ENCODE assay signal across 19 cellular contexts in the genomic region with DNA sequence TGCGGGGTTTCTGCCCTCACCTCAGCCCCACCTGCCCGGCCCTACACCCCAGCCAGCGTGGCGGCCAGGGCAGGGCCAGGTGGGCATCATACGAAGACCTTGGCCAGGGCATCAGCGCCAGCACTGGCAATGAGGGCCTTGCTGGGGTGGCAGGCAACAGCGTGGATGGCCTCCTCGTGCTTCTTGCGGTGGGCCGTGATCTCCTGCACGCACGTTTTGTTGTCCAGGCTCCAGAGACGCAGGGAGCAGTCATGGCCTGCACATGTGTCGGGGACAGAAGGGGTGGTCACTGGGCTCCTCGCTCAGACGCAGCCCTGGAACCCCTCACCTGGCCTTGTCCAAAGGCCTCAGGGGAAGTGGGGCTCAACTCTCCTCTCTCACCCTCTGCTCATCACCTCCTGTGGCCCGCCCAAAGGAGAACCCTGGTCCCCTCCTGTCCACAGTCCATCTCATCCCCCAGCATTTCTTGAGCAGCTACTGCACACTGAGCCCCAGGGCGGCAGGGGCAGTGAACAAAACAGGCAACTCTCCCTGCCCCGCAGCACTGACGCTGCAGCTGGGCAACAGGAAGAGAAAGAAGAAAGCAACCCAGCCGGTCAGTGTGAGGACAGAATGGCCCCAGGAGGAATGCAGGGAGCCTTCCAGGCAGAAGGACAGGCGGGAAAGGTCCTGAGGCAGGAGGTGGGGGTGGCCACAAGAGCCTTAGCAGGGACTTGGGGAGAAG. TPM values are rescaled to one million over a fixed set of nuclear protein-coding genes. Genes with fewer than 3 reads are reported as not detected.
DNase-seq lines count a peak whose midpoint lies in the region; ATAC-seq and TF ChIP-seq lines count a peak whose summit lies in the region.
"Had no signal": no experiment of that assay in that cellular context is flagged by ENCODE, and none has a peak within 500 bp of the region (broad histone marks: within the 10 kb centered on the region; RNA-seq: fewer than 3 reads in every experiment).

No MANE protein-coding gene starts in this region.

- CTCF ChIA-PET in activated B cell treated with CpG ODN at 0.5 μM for 24 hours (lab: Charles Lee), result interaction anchor here (1.0 to 3.0 kb wide), 2 partner anchors 8 to 16 kb away, joined by 4 to 14 read pairs; no protein-coding TSS in a partner anchor

- peaks cover 48% of the 10 kb centered on the region for H3K36me3 Mint-ChIP-seq in activated B cell treated with CpG ODN at 0.5 μM for 24 hours (ENCODE audit: low read depth)
- no peaks in the 10 kb centered on the region for H3K36me3 Mint-ChIP-seq in natural killer cell treated with Interleukin-12 subunit alpha and Interleukin-12 subunit beta and Interleukin-15 and Interleukin-18, amount 100 ng/mL, for 72 hours

- H3K27me3 ChIP-seq in BLaER1 treated with 17β-estradiol and CSF1 and Interleukin-3, amounts not matched to agents 10 nM and 100 nM, result no peaks in the 10 kb centered on the region
- H3K27me3 ChIP-seq in H7 (ENCODE audit: control insufficient read depth, insufficient read depth, low read length), result no peaks in the 10 kb centered on the region

- H3K4me3 Mint-ChIP-seq in activated B cell treated with CpG ODN at 0.5 μM for 24 hours, result peak overlapping the region; percentile 3
- no peak overlapping the region for H3K4me3 Mint-ChIP-seq in natural killer cell treated with Interleukin-12 subunit alpha and Interleukin-12 subunit beta and Interleukin-15 and Interleukin-18, amount 100 ng/mL, for 72 hours
- H3K4me3 Mint-ChIP-seq: CD8-positive, alpha-beta memory T cell; mesothelial cell of epicardium; T-helper 1 cell treated with Interleukin-12 subunit alpha and Interleukin-12 subunit beta and Interleukin-4 antibody, amounts not matched to agents 30 μg/mL and 1 μg/mL, for 36 hours had no signal

- H4K20me1 ChIP-seq in BLaER1 treated with 17β-estradiol and CSF1 and Interleukin-3, amounts not matched to agents 10 nM and 100 nM, result peaks cover 30 to 85% (median 57%) of the 10 kb centered on the region in 11 experiments; a peak in 20 of 22 replicates

- peaks cover 65% of the 10 kb centered on the region for H3K4me1 Mint-ChIP-seq in activated B cell treated with CpG ODN at 0.5 μM for 24 hours
- peaks cover 41 to 50% of the 10 kb centered on the region in 2 donors for H3K4me1 Mint-ChIP-seq in natural killer cell treated with Interleukin-12 subunit alpha and Interleukin-12 subunit beta and Interleukin-15 and Interleukin-18, amount 100 ng/mL, for 72 hours (ENCODE audit: low read depth in 2 of 2)

- peaks cover 78 to 89% (median 87%) of the 10 kb centered on the region in 10 experiments for H3K4me1 ChIP-seq in BLaER1 treated with 17β-estradiol and CSF1 and Interleukin-3, amounts not matched to agents 10 nM and 100 nM

- H3K27me3 Mint-ChIP-seq in activated B cell treated with CpG ODN at 0.5 μM for 24 hours, result no peaks in the 10 kb centered on the region
- H3K27me3 Mint-ChIP-seq in natural killer cell treated with Interleukin-12 subunit alpha and Interleukin-12 subunit beta and Interleukin-15 and Interleukin-18, amount 100 ng/mL, for 72 hours, result no peaks in the 10 kb centered on the region
- H3K27me3 Mint-ChIP-seq: CD8-positive, alpha-beta memory T cell had no signal

- no peaks in the 10 kb centered on the region for H3K9me3 ChIP-seq in BLaER1 treated with 17β-estradiol and CSF1 and Interleukin-3, amounts not matched to agents 10 nM and 100 nM (replicated peaks in 1 of 11)

- intact Hi-C loops in activated B cell treated with CpG ODN at 0.5 μM for 24 hours (cut with micrococcal nuclease), result no loop called here

- POLR2A ChIA-PET in activated B cell treated with CpG ODN at 0.5 μM for 24 hours (lab: Charles Lee), result interaction anchor here (0.5 to 1.7 kb wide), 6 partner anchors 7 to 1950 kb away, joined by 3 to 12 read pairs (median 4); no protein-coding TSS in a partner anchor

- peak overlapping the region in 8 of 10 experiments; percentile 42 to 93 (median 88); a peak in 14 of 20 replicates for H3K4me3 ChIP-seq in BLaER1 treated with 17β-estradiol and CSF1 and Interleukin-3, amounts not matched to agents 10 nM and 100 nM
- no peak overlapping the region for H3K4me3 ChIP-seq in H7 (ENCODE audit: insufficient read depth, low read depth, low read length)
- H3K4me3 ChIP-seq: PC-9 had no signal

- ATAC-seq in activated B cell treated with CpG ODN at 0.5 μM for 24 hours (ENCODE audit: low read depth) (no peak), HG03521 (IDR thresholded peaks at IDR 0.05; ENCODE audit: unreplicated experiment) (no peak), HG03354 (IDR thresholded peaks at IDR 0.05; ENCODE audit: poor library complexity, severe bottlenecking, unreplicated experiment) (no peak), HG02870 (IDR thresholded peaks at IDR 0.05; ENCODE audit: unreplicated experiment) (no peak)
- no peak for ATAC-seq in natural killer cell treated with Interleukin-12 subunit alpha and Interleukin-12 subunit beta and Interleukin-15 and Interleukin-18, amount 100 ng/mL, for 72 hours

- H3K4me2 ChIP-seq in BLaER1 treated with 17β-estradiol and CSF1 and Interleukin-3, amounts not matched to agents 10 nM and 100 nM, result peak overlapping the region; percentile 88 to 99 (median 97)
- H3K4me2 ChIP-seq: PC-9 had no signal

- peaks cover 53 to 61% (median 58%) of the 10 kb centered on the region in 11 experiments for H3K36me3 ChIP-seq in BLaER1 treated with 17β-estradiol and CSF1 and Interleukin-3, amounts not matched to agents 10 nM and 100 nM
- peaks cover 37% of the 10 kb centered on the region for H3K36me3 ChIP-seq in H7 (replicated peaks; ENCODE audit: control insufficient read depth, insufficient read depth, low read length)

- peak overlapping the region in 10 of 11 experiments; percentile 61 to 93 (median 88); a peak in 20 of 22 replicates for H3K9ac ChIP-seq in BLaER1 treated with 17β-estradiol and CSF1 and Interleukin-3, amounts not matched to agents 10 nM and 100 nM

- TF ChIP-seq CTCF in activated B cell treated with CpG ODN at 0.5 μM for 24 hours (IDR thresholded peaks at IDR 0.05), result no peak

- H3K9me3 Mint-ChIP-seq in activated B cell treated with CpG ODN at 0.5 μM for 24 hours, result no peaks in the 10 kb centered on the region
- no peaks in the 10 kb centered on the region for H3K9me3 Mint-ChIP-seq in natural killer cell treated with Interleukin-12 subunit alpha and Interleukin-12 subunit beta and Interleukin-15 and Interleukin-18, amount 100 ng/mL, for 72 hours
- H3K9me3 Mint-ChIP-seq: CD8-positive, alpha-beta memory T cell; mesothelial cell of epicardium; nephron; T-helper 1 cell treated with Interleukin-12 subunit alpha and Interleukin-12 subunit beta and Interleukin-4 antibody, amounts not matched to agents 30 μg/mL and 1 μg/mL, for 36 hours had no signal

- H3K27ac Mint-ChIP-seq in activated B cell treated with CpG ODN at 0.5 μM for 24 hours, result peak overlapping the region; percentile 31
- no peak overlapping the region for H3K27ac Mint-ChIP-seq in natural killer cell treated with Interleukin-12 subunit alpha and Interleukin-12 subunit beta and Interleukin-15 and Interleukin-18, amount 100 ng/mL, for 72 hours
- H3K27ac Mint-ChIP-seq: mesothelial cell of epicardium; T-helper 1 cell treated with Interleukin-12 subunit alpha and Interleukin-12 subunit beta and Interleukin-4 antibody, amounts not matched to agents 30 μg/mL and 1 μg/mL, for 36 hours had no signal

- H3K27ac ChIP-seq in BLaER1 treated with 17β-estradiol and CSF1 and Interleukin-3, amounts not matched to agents 10 nM and 100 nM, result peak overlapping the region in 10 of 11 experiments; percentile 50 to 95 (median 88); a peak in 18 of 22 replicates
- H3K27ac ChIP-seq: PC-9 had no signal

- DNase-seq in H7 (peak; percentile 31), activated B cell treated with CpG ODN at 0.5 μM for 24 hours (no peak), foreskin melanocyte (no peak)
- peak; percentile 40 for DNase-seq in natural killer cell treated with Interleukin-12 subunit alpha and Interleukin-12 subunit beta and Interleukin-15 and Interleukin-18, amount 100 ng/mL, for 72 hours (ENCODE audit: low spot score)
- DNase-seq: activated gamma-delta T cell treated with Interleukin-2 at 50 U/mL for 16 hours; amniotic stem cell; CD8-positive, alpha-beta memory T cell; DMS153; NCI-H1105 treated with DMSO at 0.1 percent for 48 hours; NCI-H2081 treated with DMSO at 0.1 percent for 48 hours; posterior cingulate gyrus had no signal

RNA-seq across cellular contexts. Expression of a gene that starts 3.8 kb away (rescaled TPM):
- 29.4 and 29.5 TPM in 2 replicates for total RNA-seq in H7 (2014; rRNA removed; shearing (Covaris generic))
- 157 and 191 TPM in 2 replicates for total RNA-seq in activated B cell treated with CpG ODN at 0.5 μM for 24 hours
- total RNA-seq in natural killer cell treated with Interleukin-12 subunit alpha and Interleukin-12 subunit beta and Interleukin-15 and Interleukin-18, amount 100 ng/mL, for 72 hours, result 10 to 100 TPM; 82.3 to 100.0 TPM

RNA-seq across cellular contexts. Expression of a gene that starts 25.2 kb away (rescaled TPM):
- total RNA-seq in H7 (2014; rRNA removed; shearing (Covaris generic)), result 15.8 and 22.4 TPM in 2 replicates
- total RNA-seq in activated B cell treated with CpG ODN at 0.5 μM for 24 hours, result 28.3 and 35.8 TPM in 2 replicates
- 10 to 100 TPM; 16.4 to 25.4 TPM for total RNA-seq in natural killer cell treated with Interleukin-12 subunit alpha and Interleukin-12 subunit beta and Interleukin-15 and Interleukin-18, amount 100 ng/mL, for 72 hours

RNA-seq across cellular contexts. Expression of a gene that starts 25.6 kb away (rescaled TPM):
- total RNA-seq in H7 (2014; rRNA removed; shearing (Covaris generic)), result 169 and 188 TPM in 2 replicates
- 83.9 and 90.4 TPM in 2 replicates for total RNA-seq in activated B cell treated with CpG ODN at 0.5 μM for 24 hours
- 100 to 1,000 TPM in 1 of 2 donors, 10 to 100 TPM in 1; 88.9 to 121 TPM for total RNA-seq in natural killer cell treated with Interleukin-12 subunit alpha and Interleukin-12 subunit beta and Interleukin-15 and Interleukin-18, amount 100 ng/mL, for 72 hours

RNA-seq across cellular contexts. Expression of a gene that starts 59.7 kb away (rescaled TPM):
- total RNA-seq in H7 (2014; rRNA removed; shearing (Covaris generic)), result 0.37 and 0.55 TPM in 2 replicates
- 0.49 and 0.75 TPM in 2 replicates for total RNA-seq in activated B cell treated with CpG ODN at 0.5 μM for 24 hours
- total RNA-seq in natural killer cell treated with Interleukin-12 subunit alpha and Interleukin-12 subunit beta and Interleukin-15 and Interleukin-18, amount 100 ng/mL, for 72 hours, result under 1 TPM in 1 of 2 donors, not detected in 1; 0.36 TPM

Comparison
In these comparisons a context has a peak if more than half of its experiments do, and no peak if none do; other contexts are left out.
1. DNase-seq: peak in H7 (single experiment) and natural killer cell treated with Interleukin-12 subunit alpha and Interleukin-12 subunit beta and Interleukin-15 and Interleukin-18, amount 100 ng/mL, for 72 hours (single experiment); none in activated B cell treated with CpG ODN at 0.5 μM for 24 hours (single experiment) and foreskin melanocyte (single experiment).